In the genomic region with DNA sequence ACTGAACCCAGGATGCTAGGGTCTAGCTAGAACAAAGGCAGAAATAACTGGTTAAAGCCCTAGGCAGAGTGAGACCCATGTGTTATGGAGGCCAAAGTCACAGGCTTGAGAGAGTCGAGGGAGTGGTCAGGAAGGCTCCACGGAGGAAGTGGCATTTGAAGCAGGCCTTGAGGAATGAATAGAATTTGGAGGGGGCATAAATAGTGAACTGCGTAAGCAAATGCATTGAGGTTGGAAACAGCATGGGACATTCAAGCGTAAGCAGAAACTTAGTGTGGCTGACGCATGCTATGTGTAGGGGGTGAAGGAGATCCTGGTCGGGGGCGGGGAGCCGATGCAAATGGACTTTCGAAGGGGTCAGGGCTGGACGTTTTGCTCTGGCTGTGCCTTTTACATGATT, we compare ENCODE assay signal across 1 cellular context.
TF ChIP-seq lines count a peak whose summit lies in the region.

No MANE protein-coding gene starts in this region.

TF ChIP-seq in GM23338, 12 proteins besides CTCF, POLR2A, EP300 and RAD21 (continued from another document):
- TF ChIP-seq ZNF462 (CRISPR knock-in tag; IDR thresholded peaks at IDR 0.05), result no peak
